In the genomic region with DNA sequence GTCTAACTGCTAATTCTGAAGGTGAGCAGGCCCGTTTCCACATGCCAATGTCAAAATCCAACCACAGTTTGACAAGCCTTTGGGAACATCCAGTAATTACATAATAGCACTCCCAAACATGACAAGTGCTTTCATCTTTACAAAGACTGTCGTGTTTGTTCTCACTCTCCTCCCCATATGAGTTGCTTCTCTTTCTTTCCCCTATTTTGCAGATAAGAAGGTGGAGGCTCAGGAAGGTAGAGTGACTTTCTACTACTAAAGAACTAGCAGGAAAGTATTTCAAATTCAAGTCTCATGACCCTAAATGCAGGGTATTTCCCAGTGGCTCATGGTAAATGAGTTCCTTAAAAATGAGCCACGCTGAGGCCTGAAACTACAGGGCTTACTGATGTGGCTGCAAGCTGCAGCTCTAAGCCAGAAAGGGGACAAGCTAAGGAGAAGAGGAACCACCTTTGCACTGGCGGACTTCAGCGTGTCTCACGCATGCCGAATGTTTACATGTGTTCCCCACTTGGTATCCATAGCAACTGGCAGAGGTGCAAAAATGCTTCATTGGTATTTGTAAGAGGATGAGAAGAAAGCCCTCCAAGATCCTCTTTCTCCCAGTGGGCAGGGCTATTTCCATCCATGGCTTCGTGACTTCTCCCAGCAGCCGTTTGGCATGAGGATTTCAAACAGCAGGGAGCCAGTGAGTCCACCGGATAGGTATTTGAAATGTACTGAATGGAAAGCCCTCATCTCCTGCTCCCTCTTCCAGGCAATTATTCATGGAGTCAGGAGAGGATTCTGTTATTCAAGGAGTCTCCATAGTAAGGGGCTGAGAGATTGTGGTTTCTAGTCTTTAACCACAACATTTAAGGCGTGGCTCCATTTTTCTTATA, we compare ENCODE assay signal across 1 cellular context.
TF ChIP-seq lines count a peak whose summit lies in the region.

No MANE protein-coding gene starts in this region.

TF ChIP-seq in WTC11, 78 proteins besides CTCF, POLR2A, EP300 and RAD21 (continued from another document):
- TF ChIP-seq ZNF512 (CRISPR knock-in tag; IDR thresholded peaks at IDR 0.05; ENCODE audit: borderline replicate concordance) (no peak), FOXK1 (CRISPR knock-in tag; IDR thresholded peaks at IDR 0.05) (no peak), ZNF416 (CRISPR knock-in tag; IDR thresholded peaks at IDR 0.05) (no peak), PREB (CRISPR knock-in tag; IDR thresholded peaks at IDR 0.05; ENCODE audit: borderline replicate concordance) (no peak)
- TF ChIP-seq, protein P1, sequence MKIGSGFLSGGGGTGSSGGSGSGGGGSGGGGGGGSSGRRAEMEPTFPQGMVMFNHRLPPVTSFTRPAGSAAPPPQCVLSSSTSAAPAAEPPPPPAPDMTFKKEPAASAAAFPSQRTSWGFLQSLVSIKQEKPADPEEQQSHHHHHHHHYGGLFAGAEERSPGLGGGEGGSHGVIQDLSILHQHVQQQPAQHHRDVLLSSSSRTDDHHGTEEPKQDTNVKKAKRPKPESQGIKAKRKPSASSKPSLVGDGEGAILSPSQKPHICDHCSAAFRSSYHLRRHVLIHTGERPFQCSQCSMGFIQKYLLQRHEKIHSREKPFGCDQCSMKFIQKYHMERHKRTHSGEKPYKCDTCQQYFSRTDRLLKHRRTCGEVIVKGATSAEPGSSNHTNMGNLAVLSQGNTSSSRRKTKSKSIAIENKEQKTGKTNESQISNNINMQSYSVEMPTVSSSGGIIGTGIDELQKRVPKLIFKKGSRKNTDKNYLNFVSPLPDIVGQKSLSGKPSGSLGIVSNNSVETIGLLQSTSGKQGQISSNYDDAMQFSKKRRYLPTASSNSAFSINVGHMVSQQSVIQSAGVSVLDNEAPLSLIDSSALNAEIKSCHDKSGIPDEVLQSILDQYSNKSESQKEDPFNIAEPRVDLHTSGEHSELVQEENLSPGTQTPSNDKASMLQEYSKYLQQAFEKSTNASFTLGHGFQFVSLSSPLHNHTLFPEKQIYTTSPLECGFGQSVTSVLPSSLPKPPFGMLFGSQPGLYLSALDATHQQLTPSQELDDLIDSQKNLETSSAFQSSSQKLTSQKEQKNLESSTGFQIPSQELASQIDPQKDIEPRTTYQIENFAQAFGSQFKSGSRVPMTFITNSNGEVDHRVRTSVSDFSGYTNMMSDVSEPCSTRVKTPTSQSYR (CRISPR knock-in tag; IDR thresholded peaks at IDR 0.05), result no peak
TF ChIP-seq in WTC11: peak in this region for 0.
